12 cellular contexts compared by ENCODE assay signal in the genomic region with DNA sequence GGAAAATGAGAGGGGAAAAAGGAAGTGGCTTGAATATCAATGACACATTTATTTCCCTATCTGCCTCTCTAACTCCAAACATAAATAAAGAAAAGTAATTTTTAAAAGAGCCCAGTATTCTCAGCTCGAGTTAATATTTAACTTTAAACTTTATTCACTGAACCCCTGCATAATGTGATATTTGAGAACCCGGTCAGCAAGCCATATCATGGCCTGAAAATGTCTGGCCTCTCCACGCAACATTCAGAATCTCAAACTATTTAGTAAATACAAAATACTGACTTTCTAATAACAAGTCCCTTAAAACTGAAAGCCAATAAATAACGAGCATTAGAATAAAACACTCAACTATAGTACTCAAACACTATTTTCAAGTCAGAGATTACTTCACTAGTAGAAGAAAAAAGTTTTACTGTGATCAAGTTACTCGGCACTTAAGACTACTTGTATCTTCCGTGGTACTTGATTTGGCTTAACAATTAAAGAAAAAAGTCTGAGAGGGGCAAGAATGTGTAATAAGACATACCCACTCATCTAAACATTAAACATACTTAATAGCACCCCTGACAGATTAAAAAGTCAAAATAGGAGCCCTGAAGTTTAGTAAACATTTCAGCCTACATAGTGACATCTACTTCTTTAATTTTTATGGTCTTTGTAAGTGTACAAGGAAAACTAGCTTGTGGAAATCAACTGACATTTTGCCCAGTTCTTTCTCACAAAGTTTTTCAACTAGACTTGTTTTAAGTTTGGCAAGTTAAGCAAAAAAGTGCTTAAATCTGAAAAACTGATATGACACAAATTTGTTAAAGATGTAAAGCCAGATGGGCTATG. TPM values are rescaled to one million over a fixed set of nuclear protein-coding genes. Genes with fewer than 3 reads are reported as not detected.
DNase-seq lines count a peak whose midpoint lies in the region; ATAC-seq and TF ChIP-seq lines count a peak whose summit lies in the region.
"Had no signal": no experiment of that assay in that cellular context is flagged by ENCODE, and none has a peak within 500 bp of the region (broad histone marks: within the 10 kb centered on the region; RNA-seq: fewer than 3 reads in every experiment).

No MANE protein-coding gene starts in this region.

- H3K4me1 Mint-ChIP-seq in glutamatergic neuron (ENCODE audit: low read depth, unreplicated experiment): peaks cover 50% of the 10 kb centered on the region
- peaks cover 36% of the 10 kb centered on the region for H3K4me1 Mint-ChIP-seq in activated CD4-positive, alpha-beta memory T cell treated with anti-CD3 and anti-CD28 coated beads, Interleukin-2, amount 10 ng/mL, durations not matched to agents 7 days and 5 days

- H3K9me2 ChIP-seq in hepatocyte (replicated peaks; ENCODE audit: insufficient read depth): no peaks in the 10 kb centered on the region

- no peak for TF ChIP-seq POLR2A in gastrocnemius medialis (IDR thresholded peaks at IDR 0.05)

- H3K9me3 Mint-ChIP-seq in glutamatergic neuron (ENCODE audit: unreplicated experiment): peaks cover 10% of the 10 kb centered on the region
- H3K9me3 Mint-ChIP-seq in activated CD4-positive, alpha-beta memory T cell treated with anti-CD3 and anti-CD28 coated beads, Interleukin-2, amount 10 ng/mL, durations not matched to agents 7 days and 5 days: no peaks in the 10 kb centered on the region
- H3K9me3 Mint-ChIP-seq: activated T-helper 2 cell treated with anti-CD3 and anti-CD28 coated beads, Interferon-gamma antibody, Interleukin-2, Interleukin-4, amounts not matched to agents 10 μg/mL and 5 μg/mL and 100 μg/mL, durations not matched to agents 14 hours and 24 hours and 36 hours had no signal

- CTCF ChIA-PET in activated CD4-positive, alpha-beta memory T cell treated with anti-CD3 and anti-CD28 coated beads, Interleukin-2, amount 10 ng/mL, durations not matched to agents 7 days and 5 days (lab: Charles Lee): interaction anchor here (0.9 to 2.3 kb wide), 8 partner anchors 36 to 307 kb away, joined by 3 to 8 read pairs (median 4); partner anchors contain the start of gene RTN4

- H3K36me3 ChIP-seq in SK-N-MC (ENCODE audit: insufficient read depth, low read length) (no peaks in the 10 kb centered on the region), hepatocyte (replicated peaks; ENCODE audit: insufficient read depth, low read depth) (no peaks in the 10 kb centered on the region), gastrocnemius medialis (no peaks in the 10 kb centered on the region)

- no peak overlapping the region for H3K4me3 Mint-ChIP-seq in glutamatergic neuron (ENCODE audit: unreplicated experiment)
- no peak overlapping the region for H3K4me3 Mint-ChIP-seq in activated CD4-positive, alpha-beta memory T cell treated with anti-CD3 and anti-CD28 coated beads, Interleukin-2, amount 10 ng/mL, durations not matched to agents 7 days and 5 days

- intact Hi-C loops in gastrocnemius medialis (cut with DNase I; ENCODE audit: low total_unique reads): loop anchor here (1.0 to 10.0 kb wide), 8 partner anchors 33 to 605 kb away; partner anchors contain the start of genes CLHC1, EML6, PPP4R3B and RPS27A

- H3K4me1 ChIP-seq in hepatocyte (ENCODE audit: insufficient read depth) (peaks cover 48% of the 10 kb centered on the region), gastrocnemius medialis (peaks cover 56 to 57% of the 10 kb centered on the region in 2 donors)

- no peak overlapping the region for H3K27ac Mint-ChIP-seq in glutamatergic neuron (ENCODE audit: unreplicated experiment)
- H3K27ac Mint-ChIP-seq in activated CD4-positive, alpha-beta memory T cell treated with anti-CD3 and anti-CD28 coated beads, Interleukin-2, amount 10 ng/mL, durations not matched to agents 7 days and 5 days: no peak overlapping the region
- H3K27ac Mint-ChIP-seq: activated T-helper 2 cell treated with anti-CD3 and anti-CD28 coated beads, Interferon-gamma antibody, Interleukin-2, Interleukin-4, amounts not matched to agents 10 μg/mL and 5 μg/mL and 100 μg/mL, durations not matched to agents 14 hours and 24 hours and 36 hours had no signal

- H4K20me1 ChIP-seq in hepatocyte (ENCODE audit: insufficient read depth, poor library complexity, severe bottlenecking): peaks cover 91% of the 10 kb centered on the region

- 34% methylated on average over 6 of the region's 6 CpGs for WGBS in hepatocyte (ENCODE audit: low lambda C conversion rate, missing lambda C conversion rate)

- POLR2A ChIA-PET in activated CD4-positive, alpha-beta memory T cell treated with anti-CD3 and anti-CD28 coated beads, Interleukin-2, amount 10 ng/mL, durations not matched to agents 7 days and 5 days (lab: Charles Lee): interaction anchor here (0.7 to 3.7 kb wide), 3 partner anchors 34 to 39 kb away, joined by 3 to 24 read pairs (median 7); partner anchors contain the start of gene RTN4

- TF ChIP-seq CTCF in hepatocyte (IDR thresholded peaks at IDR 0.05; ENCODE audit: poor library complexity) (no peak), gastrocnemius medialis (IDR thresholded peaks at IDR 0.05 in 4 of 5, conservative IDR thresholded peaks at IDR 0.05 in 1 of 5) (no peak), glutamatergic neuron (IDR thresholded peaks at IDR 0.05; ENCODE audit: partially characterized antibody, unreplicated experiment) (no peak)

- H3K27me3 ChIP-seq in hepatocyte: no peaks in the 10 kb centered on the region
- no peaks in the 10 kb centered on the region for H3K27me3 ChIP-seq in gastrocnemius medialis
- H3K27me3 ChIP-seq: SJSA1 had no signal

- ATAC-seq in gastrocnemius medialis: no peak
- no peak for ATAC-seq in GM18502 (IDR thresholded peaks at IDR 0.05; ENCODE audit: poor library complexity, unreplicated experiment)

- H3K4me3 ChIP-seq in SK-N-MC: peak overlapping the region; percentile 66
- no peak overlapping the region for H3K4me3 ChIP-seq in hepatocyte
- peak overlapping the region; percentile 17 to 33 (median 22) for H3K4me3 ChIP-seq in gastrocnemius medialis
- H3K4me3 ChIP-seq: SJSA1 had no signal

- H3K9me3 ChIP-seq in SK-N-MC (ENCODE audit: low read depth, low read length): no peaks in the 10 kb centered on the region
- no peaks in the 10 kb centered on the region for H3K9me3 ChIP-seq in hepatocyte (ENCODE audit: low read depth)
- no peaks in the 10 kb centered on the region for H3K9me3 ChIP-seq in gastrocnemius medialis
- H3K9me3 ChIP-seq: SJSA1 had no signal

- peak overlapping the region; percentile 46 for H3K9ac ChIP-seq in SK-N-MC (ENCODE audit: insufficient read length)

- H3K4me2 ChIP-seq in hepatocyte: peak overlapping the region; percentile 74

- H2AFZ ChIP-seq in hepatocyte: no peak overlapping the region

- H3K36me3 Mint-ChIP-seq in glutamatergic neuron (ENCODE audit: unreplicated experiment): no peaks in the 10 kb centered on the region
- peaks cover 2% of the 10 kb centered on the region for H3K36me3 Mint-ChIP-seq in activated CD4-positive, alpha-beta memory T cell treated with anti-CD3 and anti-CD28 coated beads, Interleukin-2, amount 10 ng/mL, durations not matched to agents 7 days and 5 days (ENCODE audit: low read depth)

- in situ Hi-C loops in gastrocnemius medialis (cut with MboI; ENCODE audit: low sequenced_read_pairs in 4 of 4): loop anchor here in 2 of 4 donors (10.0 to 25.0 kb wide), 2 partner anchors 107 to 300 kb away; partner anchors contain the start of gene EML6 (in 1 of the 2)

- H3K27ac ChIP-seq in SK-N-MC (peak overlapping the region; percentile 63), hepatocyte (peak overlapping the region; percentile 81), gastrocnemius medialis (peak overlapping the region; percentile 89 to 94 (median 91))
- H3K27ac ChIP-seq: SJSA1 had no signal

- H3K27me3 Mint-ChIP-seq in glutamatergic neuron (ENCODE audit: unreplicated experiment): peaks cover 9% of the 10 kb centered on the region
- H3K27me3 Mint-ChIP-seq in activated CD4-positive, alpha-beta memory T cell treated with anti-CD3 and anti-CD28 coated beads, Interleukin-2, amount 10 ng/mL, durations not matched to agents 7 days and 5 days: no peaks in the 10 kb centered on the region

- peaks cover 98% of the 10 kb centered on the region for H3K79me2 ChIP-seq in hepatocyte

- DNase-seq in DMS53 treated with DMSO at 0.1 percent for 48 hours (lab: John Stamatoyannopoulos, UW; ENCODE audit: unreplicated experiment): peak; percentile 21
- no peak for DNase-seq in SK-N-MC (ENCODE audit: low read depth, low spot score)
- no peak for DNase-seq in hepatocyte (ENCODE audit: low spot score)
- no peak for DNase-seq in gastrocnemius medialis
- no peak for DNase-seq in HCEC 1CT
- DNase-seq in glutamatergic neuron: no peak
- DNase-seq in activated CD4-positive, alpha-beta memory T cell treated with anti-CD3 and anti-CD28 coated beads, Interleukin-2, amount 10 ng/mL, durations not matched to agents 7 days and 5 days: no peak
- DNase-seq: GF-D8, NCI-H1417 had no signal

RNA-seq across cellular contexts. Expression of gene RTN4, which starts 38.3 kb away (rescaled TPM):
- total RNA-seq in hepatocyte (243 and 284 TPM in 2 replicates), gastrocnemius medialis (100 to 1,000 TPM; 183 to 259 (median 244) TPM), glutamatergic neuron (ENCODE audit: unreplicated experiment) (772 TPM)
- 437 and 455 TPM in 2 replicates for polyA plus RNA-seq in hepatocyte
- 10 to 100 TPM; 90.1 to 92.4 TPM for total RNA-seq in activated CD4-positive, alpha-beta memory T cell treated with anti-CD3 and anti-CD28 coated beads, Interleukin-2, amount 10 ng/mL, durations not matched to agents 7 days and 5 days
